In genomic region chr1:167081594-167081993, GRCh38 we compare ENCODE assay signal across 16 cellular contexts.
DNase-seq lines count a peak whose midpoint lies in the region; ATAC-seq lines count a peak whose summit lies in the region.
"Had no signal": no experiment of that assay in that cellular context is flagged by ENCODE, and none has a peak within 500 bp of the region (broad histone marks: within the 10 kb centered on the region; RNA-seq: fewer than 3 reads in every experiment).

No MANE protein-coding gene starts in this region.

- no peaks in the 10 kb centered on the region for H3K36me3 ChIP-seq in duodenal mucosa (ENCODE audit: control insufficient read depth in 1 of 2, insufficient read depth in 2 of 2, low read length in 2 of 2)

- no peaks in the 10 kb centered on the region for H3K27me3 ChIP-seq in duodenal mucosa (ENCODE audit: control insufficient read depth in 1 of 2, insufficient read depth in 2 of 2, low read length in 2 of 2)

- H3K9ac ChIP-seq in duodenal mucosa (ENCODE audit: low read depth in 1 of 2, low read length in 2 of 2) = peak overlapping the region in 1 of 2 donors; percentile 55
- H3K9ac ChIP-seq: GM23248 had no signal

- no peak for ATAC-seq in HG03520 (IDR thresholded peaks at IDR 0.05; ENCODE audit: unreplicated experiment)
- ATAC-seq in GM18870 (IDR thresholded peaks at IDR 0.05; ENCODE audit: unreplicated experiment) = no peak
- ATAC-seq: SK-N-SH treated with all-trans-retinoic acid at 6 μM for 48 hours had no signal

- H3K4me1 ChIP-seq in duodenal mucosa (ENCODE audit: control insufficient read depth in 1 of 2, insufficient read depth in 2 of 2, low read length in 2 of 2) = peaks cover 59 to 66% of the 10 kb centered on the region in 2 donors

- H3K27ac ChIP-seq in duodenal mucosa (ENCODE audit: low read depth, low read length) = peak overlapping the region; percentile 70
- H3K27ac ChIP-seq: C4-2B, GM23248 had no signal

- no peaks in the 10 kb centered on the region for H3K9me3 ChIP-seq in duodenal mucosa (ENCODE audit: control insufficient read depth in 1 of 2, low read length in 2 of 2)

- DNase-seq in DMS153 (lab: John Stamatoyannopoulos, UW) = peak; percentile 29
- DNase-seq in DMS153 treated with DMSO at 0.1 percent for 48 hours (lab: John Stamatoyannopoulos, UW; ENCODE audit: unreplicated experiment) = no peak
- DNase-seq in NCI-H146 (lab: John Stamatoyannopoulos, UW) = peak; percentile 65
- peak; percentile 69 for DNase-seq in NCI-H526 treated with DMSO at 0.1 percent for 48 hours (lab: John Stamatoyannopoulos, UW)
- no peak for DNase-seq in amniotic stem cell (lab: John Stamatoyannopoulos, UW)
- DNase-seq: COR-L47, GM23248, KBM-7, NCI-H1092, NCI-H187 treated with DMSO at 0.1 percent for 48 hours, SHP77 had no signal

- peak overlapping the region in 1 of 2 donors; percentile 49 for H3K4me3 ChIP-seq in duodenal mucosa (ENCODE audit: low read depth in 1 of 2, low read length in 2 of 2)
- H3K4me3 ChIP-seq: GM23248 had no signal

Comparison
In these comparisons a context has a peak if more than half of its experiments do, and no peak if none do; other contexts are left out.
1. DNase-seq: peak in DMS153 (single experiment), NCI-H146 (single experiment) and NCI-H526 treated with DMSO at 0.1 percent for 48 hours (single experiment); none in DMS153 treated with DMSO at 0.1 percent for 48 hours (single experiment) and amniotic stem cell (single experiment).